8 cellular contexts compared by ENCODE assay signal in the genomic region with DNA sequence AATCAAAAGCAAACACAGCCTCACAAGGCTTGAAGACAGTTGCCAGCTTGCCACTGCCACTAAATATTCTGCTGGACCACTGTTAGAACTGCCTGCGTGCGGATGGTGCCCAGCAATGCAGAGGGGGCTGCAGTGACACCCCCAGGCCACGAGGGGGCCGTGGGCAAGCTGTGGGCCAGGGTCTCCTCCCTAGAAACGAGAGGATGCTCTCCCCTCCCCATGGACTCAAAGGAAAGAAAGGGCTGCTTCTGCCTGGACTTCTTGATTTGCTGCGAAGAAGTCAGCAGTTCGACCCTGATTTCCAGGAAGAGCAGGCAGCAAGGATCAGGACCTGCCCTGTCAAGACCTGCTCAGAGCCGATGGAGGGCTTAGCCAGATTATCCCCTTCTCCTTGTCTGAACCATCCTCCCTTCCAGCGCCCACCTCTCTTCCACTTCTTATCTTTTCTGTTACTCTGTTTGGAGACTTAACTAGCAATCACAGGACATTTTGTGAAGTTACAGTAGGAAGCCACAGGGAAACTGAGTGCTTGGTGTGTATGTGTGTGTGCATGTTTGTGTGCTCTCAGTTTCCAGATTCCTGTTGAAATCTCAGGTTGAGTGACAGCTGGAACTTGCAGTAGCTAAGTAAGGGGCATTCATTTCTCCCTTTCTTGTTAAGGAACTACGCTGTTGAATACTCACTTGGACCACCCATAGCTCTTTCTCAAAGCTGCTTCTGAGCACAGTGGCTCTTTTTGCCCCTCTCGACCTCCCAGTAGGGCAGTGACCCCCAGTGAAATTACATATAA. TPM values are rescaled to one million over a fixed set of nuclear protein-coding genes. Genes with fewer than 3 reads are reported as not detected.
DNase-seq lines count a peak whose midpoint lies in the region; ATAC-seq and TF ChIP-seq lines count a peak whose summit lies in the region.

No MANE protein-coding gene starts in this region.

- peak overlapping the region; percentile 61 for H3K27ac ChIP-seq in effector memory CD4-positive, alpha-beta T cell (ENCODE audit: insufficient read depth, low read length, poor library complexity, severe bottlenecking)
- peak overlapping the region; percentile 4 for H3K27ac ChIP-seq in muscle layer of colon (ENCODE audit: low read depth, low read length)
- peak overlapping the region in 2 of 4 donors; percentile 24 to 53 for H3K27ac ChIP-seq in upper lobe of left lung

- TF ChIP-seq EP300 in upper lobe of left lung (IDR thresholded peaks at IDR 0.05) = no peak

- WGBS in upper lobe of left lung, 2 donors = 40 to 65% methylated on average over 8 to 11 of the region's 11 CpGs

- peaks cover 70% of the 10 kb centered on the region for H3K4me1 ChIP-seq in effector memory CD4-positive, alpha-beta T cell (ENCODE audit: control insufficient read depth, insufficient read depth, low read length, poor library complexity, severe bottlenecking)
- H3K4me1 ChIP-seq in muscle layer of colon (ENCODE audit: insufficient read depth, low read length) (peaks cover 61% of the 10 kb centered on the region), upper lobe of left lung (peaks cover 35 to 48% (median 41%) of the 10 kb centered on the region in 4 donors)

- no peaks in the 10 kb centered on the region for H3K36me3 ChIP-seq in effector memory CD4-positive, alpha-beta T cell (ENCODE audit: control insufficient read depth, insufficient read depth, low read length)
- H3K36me3 ChIP-seq in muscle layer of colon (ENCODE audit: insufficient read depth, low read length) (no peaks in the 10 kb centered on the region), upper lobe of left lung (no peaks in the 10 kb centered on the region)

- peak in 1 of 2 donors; percentile 29 for ATAC-seq in upper lobe of left lung (ENCODE audit: low FRiP score in 2 of 2)
- no peak for ATAC-seq in GM19452 (IDR thresholded peaks at IDR 0.05; ENCODE audit: unreplicated experiment)

- H3K4me3 ChIP-seq in effector memory CD4-positive, alpha-beta T cell (ENCODE audit: insufficient read depth, low read depth, low read length, poor library complexity, severe bottlenecking) = peak overlapping the region; percentile 69
- H3K4me3 ChIP-seq in muscle layer of colon (ENCODE audit: low read depth in 1 of 2, low read length in 2 of 2) (peak overlapping the region in 1 of 2 donors; percentile 64), upper lobe of left lung (peak overlapping the region in 3 of 4 donors; percentile 1 to 6 (median 4))

- peak; percentile 63 to 88 (median 86) for TF ChIP-seq CTCF in upper lobe of left lung (IDR thresholded peaks at IDR 0.05)

- DNase-seq in DMS79 treated with DMSO at 0.1 percent for 48 hours (lab: John Stamatoyannopoulos, UW) (peak; percentile 89), NCI-H1092 (lab: John Stamatoyannopoulos, UW) (peak; percentile 71), upper lobe of left lung (peak; percentile 36 to 86), NCI-H226 (no peak)
- DNase-seq in activated CD4-positive, alpha-beta T cell treated with anti-CD3 and anti-CD28 coated beads, Interleukin-2, amount 50 U/mL, for 4 hours = peak; percentile 44 to 46
- no peak for DNase-seq in effector memory CD4-positive, alpha-beta T cell

- no peaks in the 10 kb centered on the region for H3K27me3 ChIP-seq in effector memory CD4-positive, alpha-beta T cell (replicated peaks; ENCODE audit: control insufficient read depth, insufficient read depth, low read length, poor library complexity, severe bottlenecking)
- H3K27me3 ChIP-seq in muscle layer of colon (ENCODE audit: control insufficient read depth in 1 of 2, insufficient read depth in 2 of 2, low read length in 2 of 2) (no peaks in the 10 kb centered on the region), upper lobe of left lung (peaks cover 0 to 5% (median 0%) of the 10 kb centered on the region in 4 donors)

- TF ChIP-seq POLR2A in upper lobe of left lung (IDR thresholded peaks at IDR 0.05) = no peak

- no peaks in the 10 kb centered on the region for H3K9me3 ChIP-seq in effector memory CD4-positive, alpha-beta T cell (ENCODE audit: control insufficient read depth, low read length)
- no peaks in the 10 kb centered on the region for H3K9me3 ChIP-seq in muscle layer of colon (ENCODE audit: low read length)
- H3K9me3 ChIP-seq in upper lobe of left lung = no peaks in the 10 kb centered on the region

- no peak overlapping the region for H3K9ac ChIP-seq in muscle layer of colon (ENCODE audit: low read length)

RNA-seq across cellular contexts. Expression of a gene that starts 2.7 kb away (rescaled TPM):
- 10 to 100 TPM in 4 of 6 donors, 1 to 10 TPM in 2; 5.3 to 32.5 (median 16.2) TPM for total RNA-seq in upper lobe of left lung

Comparison
In these comparisons a context has a peak if more than half of its experiments do, and no peak if none do; other contexts are left out.
1. DNase-seq: peak in DMS79 treated with DMSO at 0.1 percent for 48 hours (single experiment), NCI-H1092 (single experiment), activated CD4-positive, alpha-beta T cell treated with anti-CD3 and anti-CD28 coated beads, Interleukin-2, amount 50 U/mL, for 4 hours (2 of 2) and upper lobe of left lung (2 of 2); none in effector memory CD4-positive, alpha-beta T cell (0 of 3) and NCI-H226 (single experiment).